26 cellular contexts compared by ENCODE assay signal in the genomic region with DNA sequence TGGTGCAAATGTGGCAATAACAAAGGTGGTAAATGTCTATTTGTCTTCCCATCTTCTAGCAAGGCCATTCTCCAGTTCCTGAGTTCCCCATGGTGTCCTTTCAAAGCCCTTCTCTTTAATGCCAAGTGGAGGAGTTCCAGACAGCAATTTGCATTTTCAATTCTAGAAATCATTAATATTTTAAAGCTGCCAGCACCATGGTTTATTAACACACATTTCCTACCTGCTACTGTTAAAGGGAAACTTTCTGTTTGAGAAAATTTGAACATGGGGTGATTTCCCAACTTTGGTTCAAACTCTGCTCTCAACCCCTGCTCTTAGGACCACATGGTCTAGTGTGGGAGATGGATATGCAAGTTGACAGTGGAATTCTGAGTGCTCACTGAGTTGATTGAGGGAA.
DNase-seq lines count a peak whose midpoint lies in the region; ATAC-seq and TF ChIP-seq lines count a peak whose summit lies in the region.
"Had no signal": no experiment of that assay in that cellular context is flagged by ENCODE, and none has a peak within 500 bp of the region (broad histone marks: within the 10 kb centered on the region; RNA-seq: fewer than 3 reads in every experiment).

No MANE protein-coding gene starts in this region.

- H3K27me3 Mint-ChIP-seq in brain (peaks cover 17% of the 10 kb centered on the region), HFFc6 (ENCODE audit: insufficient read depth) (peaks cover 3% of the 10 kb centered on the region; the same call in 1 of the 2 replicates)

- DNase-seq in brain microvascular endothelial cell (no peak), HFFc6 (no peak), DMS 273 treated with DMSO at 0.1 percent for 48 hours (lab: John Stamatoyannopoulos, UW) (no peak), HAP-1 (ENCODE audit: low spot score in 2 of 2) (no peak)
- DNase-seq: activated CD4-positive, alpha-beta T cell treated with anti-CD3 and anti-CD28 coated beads for 48 hours; cerebellar nuclear complex; effector CD8-positive, alpha-beta T cell; H7; hypothalamus; Karpas-422; NCI-H187; NCI-H2227 treated with DMSO at 0.1 percent for 48 hours; NCI-H82; nucleus accumbens; retina; uterus had no signal

- H3K9me3 ChIP-seq in HAP-1, result no peaks in the 10 kb centered on the region
- H3K9me3 ChIP-seq: SJSA1, uterus had no signal

- H3K4me1 Mint-ChIP-seq in brain (peaks cover 76% of the 10 kb centered on the region), HFFc6 (ENCODE audit: low read depth) (no peaks in the 10 kb centered on the region)

- H3K4me3 Mint-ChIP-seq in brain (no peak overlapping the region), HFFc6 (no peak overlapping the region)
- H3K4me3 Mint-ChIP-seq: T-helper 1 cell treated with Interleukin-12 subunit alpha and Interleukin-12 subunit beta and Interleukin-4 antibody, amounts not matched to agents 30 μg/mL and 1 μg/mL, for 36 hours had no signal

- ATAC-seq in GM18511 (IDR thresholded peaks at IDR 0.05; ENCODE audit: unreplicated experiment) (peak; percentile 51), GM19438 (IDR thresholded peaks at IDR 0.05; ENCODE audit: low read depth, unreplicated experiment) (peak; percentile 44), HG02943 (IDR thresholded peaks at IDR 0.05; ENCODE audit: low read depth, unreplicated experiment) (peak; percentile 46)
- ATAC-seq: activated naive CD4-positive, alpha-beta T cell treated with anti-CD3 and anti-CD28 coated beads, Interleukin-2, amount 50 U/mL, for 72 hours; esophagus mucosa; Panc1 had no signal

- H3K36me3 Mint-ChIP-seq in brain (no peaks in the 10 kb centered on the region), HFFc6 (ENCODE audit: low read depth) (no peaks in the 10 kb centered on the region)
- H3K36me3 Mint-ChIP-seq: activated naive CD4-positive, alpha-beta T cell treated with anti-CD3 and anti-CD28 coated beads, Interleukin-2, amount 50 U/mL, for 72 hours had no signal

- no peaks in the 10 kb centered on the region for H3K4me1 ChIP-seq in HAP-1
- H3K4me1 ChIP-seq: SJSA1, uterus had no signal

- in situ Hi-C loops in brain microvascular endothelial cell (cut with HindIII; ENCODE audit: low pct_ligation_motif_present, low sequenced_read_pairs) (no loop called here), HAP-1 (cut with MboI; ENCODE audit: low sequenced_read_pairs) (no loop called here)

- no peak for TF ChIP-seq CTCF in brain (conservative IDR thresholded peaks at IDR 0.05)
- TF ChIP-seq CTCF in brain microvascular endothelial cell (IDR thresholded peaks at IDR 0.05; ENCODE audit: low read depth, low read length, missing control alignments), result no peak
- TF ChIP-seq CTCF in HFFc6 (IDR thresholded peaks at IDR 0.05), result no peak

- H3K36me3 ChIP-seq in brain microvascular endothelial cell (replicated peaks) (no peaks in the 10 kb centered on the region), HAP-1 (replicated peaks) (no peaks in the 10 kb centered on the region)
- H3K36me3 ChIP-seq: SJSA1, uterus had no signal

- H3K27ac Mint-ChIP-seq in brain, result peak overlapping the region in 4 of 5 experiments; percentile 6 to 42 (median 24)
- H3K27ac Mint-ChIP-seq in HFFc6, result no peak overlapping the region
- H3K27ac Mint-ChIP-seq: activated naive CD4-positive, alpha-beta T cell treated with anti-CD3 and anti-CD28 coated beads, Interleukin-2, amount 50 U/mL, for 72 hours; T-helper 1 cell treated with Interleukin-12 subunit alpha and Interleukin-12 subunit beta and Interleukin-4 antibody, amounts not matched to agents 30 μg/mL and 1 μg/mL, for 36 hours had no signal

- no peaks in the 10 kb centered on the region for H3K27me3 ChIP-seq in brain microvascular endothelial cell (replicated peaks)
- H3K27me3 ChIP-seq in HAP-1 (ENCODE audit: low read depth), result no peaks in the 10 kb centered on the region
- H3K27me3 ChIP-seq: SJSA1, uterus had no signal

- H3K4me3 ChIP-seq in brain microvascular endothelial cell (ENCODE audit: low read depth, low read length) (no peak overlapping the region), HAP-1 (no peak overlapping the region)
- H3K4me3 ChIP-seq: SJSA1, uterus had no signal

- H3K9me3 Mint-ChIP-seq in brain (peaks cover 0 to 5% (median 0%) of the 10 kb centered on the region in 5 experiments), HFFc6 (peaks cover 75% of the 10 kb centered on the region)
- H3K9me3 Mint-ChIP-seq: activated naive CD4-positive, alpha-beta T cell treated with anti-CD3 and anti-CD28 coated beads, Interleukin-2, amount 50 U/mL, for 72 hours; T-helper 1 cell treated with Interleukin-12 subunit alpha and Interleukin-12 subunit beta and Interleukin-4 antibody, amounts not matched to agents 30 μg/mL and 1 μg/mL, for 36 hours had no signal

- H3K27ac ChIP-seq in brain microvascular endothelial cell, result no peak overlapping the region
- H3K27ac ChIP-seq: C4-2B, SJSA1, uterus had no signal
